8 cellular contexts compared by ENCODE assay signal in the genomic region with DNA sequence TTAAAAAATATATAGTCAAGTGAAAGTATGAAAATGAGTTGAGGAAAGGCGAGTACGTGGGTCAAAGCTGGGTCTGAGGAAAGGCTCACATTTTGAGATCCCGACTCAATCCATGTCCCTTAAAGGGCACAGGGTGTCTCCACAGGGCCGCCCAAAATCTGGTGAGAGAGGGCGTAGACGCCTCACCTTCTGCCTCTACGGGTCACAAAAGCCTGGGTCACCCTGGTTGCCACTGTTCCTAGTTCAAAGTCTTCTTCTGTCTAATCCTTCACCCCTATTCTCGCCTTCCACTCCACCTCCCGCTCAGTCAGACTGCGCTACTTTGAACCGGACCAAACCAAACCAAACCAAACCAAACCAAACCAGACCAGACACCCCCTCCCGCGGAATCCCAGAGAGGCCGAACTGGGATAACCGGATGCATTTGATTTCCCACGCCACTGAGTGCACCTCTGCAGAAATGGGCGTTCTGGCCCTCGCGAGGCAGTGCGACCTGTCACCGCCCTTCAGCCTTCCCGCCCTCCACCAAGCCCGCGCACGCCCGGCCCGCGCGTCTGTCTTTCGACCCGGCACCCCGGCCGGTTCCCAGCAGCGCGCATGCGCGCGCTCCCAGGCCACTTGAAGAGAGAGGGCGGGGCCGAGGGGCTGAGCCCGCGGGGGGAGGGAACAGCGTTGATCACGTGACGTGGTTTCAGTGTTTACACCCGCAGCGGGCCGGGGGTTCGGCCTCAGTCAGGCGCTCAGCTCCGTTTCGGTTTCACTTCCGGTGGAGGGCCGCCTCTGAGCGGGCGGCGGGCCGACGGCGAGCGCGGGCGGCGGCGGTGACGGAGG. TPM values are rescaled to one million over a fixed set of nuclear protein-coding genes. Genes with fewer than 3 reads are reported as not detected.
A peak's percentile ranks its signal among the peaks of the same experiment; 100 is the strongest.
DNase-seq lines count a peak whose midpoint lies in the region; ATAC-seq and TF ChIP-seq lines count a peak whose summit lies in the region.

A gene (plus strand): TSS at position 728 of the 831 bp plus-strand sequence. CDS start 261 bp downstream, outside the sequence.

- CTCF ChIA-PET in T-cell (lab: Charles Lee), result no interaction called here

- H3K4me3 Mint-ChIP-seq in T-cell (peak within 1 kb of the TSS; percentile 80 to 98 (median 92)), type B pancreatic cell (peak within 1 kb of the TSS; percentile 93)

- intact Hi-C loops in heart left ventricle (cut with DNase I) (loop anchor here in 1 of 10 donors (5.0 to 10.0 kb wide), 2 partner anchors 126 to 1563 kb away; no protein-coding TSS in a partner anchor), posterior cingulate gyrus (cut with DNase I) (no loop called here)

- peak; percentile 94 for DNase-seq in GM13976 (ENCODE audit: low spot score)
- DNase-seq in NCI-H1436 (lab: John Stamatoyannopoulos, UW), result peak; percentile 95
- peak; percentile 85 to 94 (median 92) for DNase-seq in T-cell
- peak; percentile 93 to 96 (median 94) for DNase-seq in heart left ventricle
- peak; percentile 83 to 98 (median 86) for DNase-seq in posterior cingulate gyrus
- peak; percentile 92 for DNase-seq in type B pancreatic cell (ENCODE audit: extremely low spot score, unreplicated experiment)

- H3K9me3 Mint-ChIP-seq in T-cell (no peaks in the 10 kb centered on the region), type B pancreatic cell (peaks cover 5% of the 10 kb centered on the region)

- H3K9me3 ChIP-seq in heart left ventricle, result no peaks in the 10 kb centered on the region

- H3K27ac Mint-ChIP-seq in T-cell (peak within 1 kb of the TSS; percentile 92 to 94), type B pancreatic cell (peak within 1 kb of the TSS; percentile 88)

- H3K36me3 Mint-ChIP-seq in T-cell (no peaks in the 10 kb centered on the region), type B pancreatic cell (no peaks in the 10 kb centered on the region)

- H3K27ac ChIP-seq in adipose tissue (ENCODE audit: low read depth, low read length) (peak within 1 kb of the TSS; percentile 42), heart left ventricle (peak within 1 kb of the TSS; percentile 77 to 93 (median 87))

- ATAC-seq in HG02840 (IDR thresholded peaks at IDR 0.05; ENCODE audit: low FRiP score, unreplicated experiment) (peak; percentile 84), T-cell (replicated peaks in 1 of 4) (peak; percentile 85 to 91 (median 88)), heart left ventricle (peak; percentile 92 to 98 (median 96))

- peaks cover 0 to 31% (median 6%) of the 10 kb centered on the region in 12 donors for H3K4me1 ChIP-seq in heart left ventricle

- 8 to 39% (median 9%) methylated on average over 34 to 63 of the region's 66 CpGs for WGBS in adipose tissue, 3 donors
- 6 to 52% (median 28%) methylated on average over 48 to 66 of the region's 66 CpGs for WGBS in heart left ventricle, 4 donors

- in situ Hi-C loops in GM13976 (cut with MboI; ENCODE audit: low sequenced_read_pairs, unreplicated experiment), result no loop called here

- peak in 1 of 2 donors; percentile 53 for TF ChIP-seq POLR2A in heart left ventricle (IDR thresholded peaks at IDR 0.05)

- H3K4me1 Mint-ChIP-seq in T-cell (peaks cover 22 to 36% (median 35%) of the 10 kb centered on the region in 3 donors), type B pancreatic cell (ENCODE audit: unreplicated experiment) (peaks cover 3% of the 10 kb centered on the region)

- POLR2A ChIA-PET in T-cell (lab: Charles Lee), result no interaction called here

- no peaks in the 10 kb centered on the region for H3K27me3 Mint-ChIP-seq in T-cell
- no peaks in the 10 kb centered on the region for H3K27me3 Mint-ChIP-seq in type B pancreatic cell

- no peak for TF ChIP-seq CTCF in GM13976 (IDR thresholded peaks at IDR 0.05; ENCODE audit: borderline replicate concordance, control extremely low read depth, extremely low read depth, insufficient read depth, missing control alignments)
- no peak for TF ChIP-seq CTCF in heart left ventricle (IDR thresholded peaks at IDR 0.05)
- no peak for TF ChIP-seq CTCF in type B pancreatic cell (conservative IDR thresholded peaks at IDR 0.05)

- H3K27me3 ChIP-seq in heart left ventricle, result no peaks in the 10 kb centered on the region

- H3K36me3 ChIP-seq in heart left ventricle, result no peaks in the 10 kb centered on the region

- peak within 1 kb of the TSS; percentile 53 to 97 (median 76) for H3K4me3 ChIP-seq in heart left ventricle

RNA-seq across cellular contexts. Expression of the gene that starts here (rescaled TPM):
- total RNA-seq in T-cell (10 to 100 TPM; 56.1 to 94.2 (median 60.1) TPM), heart left ventricle (10 to 100 TPM; 14.4 to 35.7 (median 25.4) TPM), type B pancreatic cell (ENCODE audit: low replicate concordance) (63.2 and 83.1 TPM in 2 replicates)
- polyA plus RNA-seq in adipose tissue (10 to 100 TPM in 2 of 3 donors, 1 to 10 TPM in 1; 7.8 to 22.2 (median 11.6) TPM), heart left ventricle (10 to 100 TPM; 15.2 to 19.1 TPM)

Comparison
In these comparisons a context has a peak if more than half of its experiments do, and no peak if none do; other contexts are left out.
1. Peak in every context shown above with its lines: DNase-seq, ATAC-seq, H3K4me3 ChIP-seq and H3K27ac ChIP-seq.